Comparison of ENCODE assay signal across 18 cellular contexts in genomic region chr11:20033806-20034205, GRCh38.
"Had no signal": no experiment of that assay in that cellular context is flagged by ENCODE, and none has a peak within 500 bp of the region (broad histone marks: within the 10 kb centered on the region; RNA-seq: fewer than 3 reads in every experiment).

No MANE protein-coding gene starts in this region.

- H3K9me3 Mint-ChIP-seq: brain; dendritic cell treated with granulocyte-macrophage colony-stimulating factor and Interleukin-4, amounts not matched to agents 40 ng/mL and 50 ng/mL, for 4 days; effector memory CD8-positive, alpha-beta T cell; naive thymus-derived CD4-positive, alpha-beta T cell; stimulated activated memory B cell treated with anti-CD40 and anti-IgM and Interleukin-4, amounts not matched to agents 10 μg/mL and 1 μg/mL and 100 μg/mL, for 72 hours had no signal

- H3K4me1 Mint-ChIP-seq: naive thymus-derived CD4-positive, alpha-beta T cell; stimulated activated memory B cell treated with anti-CD40 and anti-IgM and Interleukin-4, amounts not matched to agents 10 μg/mL and 1 μg/mL and 100 μg/mL, for 72 hours had no signal

- H3K4me3 ChIP-seq: heart right ventricle, lung, thyroid gland had no signal

- H3K79me2 ChIP-seq: parathyroid adenoma had no signal

- H3K9ac ChIP-seq: parathyroid adenoma had no signal

- H3K27ac ChIP-seq: parathyroid adenoma, thyroid gland had no signal

- ATAC-seq: activated CD8-positive, alpha-beta T cell treated with anti-CD3 and anti-CD28 coated beads, Interleukin-2, amount 10 ng/mL, durations not matched to agents 7 days and 5 days; effector memory CD8-positive, alpha-beta T cell; naive thymus-derived CD4-positive, alpha-beta T cell; stimulated activated memory B cell treated with anti-CD40 and anti-IgM and Interleukin-4, amounts not matched to agents 10 μg/mL and 1 μg/mL and 100 μg/mL, for 72 hours had no signal

- DNase-seq: activated CD4-positive, alpha-beta T cell treated with anti-CD3 and anti-CD28 coated beads for 4 hours; activated CD8-positive, alpha-beta memory T cell treated with anti-CD3 and anti-CD28 coated beads, Interleukin-2, amount 50 U/mL, for 4 hours; activated CD8-positive, alpha-beta T cell treated with anti-CD3 and anti-CD28 coated beads, Interleukin-2, amount 10 ng/mL, durations not matched to agents 7 days and 5 days; activated gamma-delta T cell; activated T-cell treated with anti-CD3 and anti-CD28 coated beads, Interleukin-2, amount 50 U/mL, for 48 hours; amniotic stem cell; cerebellar nuclear complex; effector memory CD8-positive, alpha-beta T cell; heart right ventricle; naive thymus-derived CD4-positive, alpha-beta T cell; stimulated activated CD4-positive, alpha-beta T cell treated with anti-CD3 and anti-CD28 coated beads, Interleukin-2, amount 100 ng/mL, for 48 hours; thyroid gland had no signal

- H3K27ac Mint-ChIP-seq: activated CD8-positive, alpha-beta T cell treated with anti-CD3 and anti-CD28 coated beads, Interleukin-2, amount 10 ng/mL, durations not matched to agents 7 days and 5 days; activated naive CD8-positive, alpha-beta T cell; dendritic cell treated with granulocyte-macrophage colony-stimulating factor and Interleukin-4, amounts not matched to agents 40 ng/mL and 50 ng/mL, for 4 days; effector memory CD8-positive, alpha-beta T cell; naive thymus-derived CD4-positive, alpha-beta T cell; stimulated activated memory B cell treated with anti-CD40 and anti-IgM and Interleukin-4, amounts not matched to agents 10 μg/mL and 1 μg/mL and 100 μg/mL, for 72 hours had no signal

- H3K27me3 ChIP-seq: heart right ventricle, thyroid gland had no signal

- H3K36me3 ChIP-seq: thyroid gland had no signal

- H3K36me3 Mint-ChIP-seq: activated naive CD8-positive, alpha-beta T cell; naive thymus-derived CD4-positive, alpha-beta T cell; stimulated activated memory B cell treated with anti-CD40 and anti-IgM and Interleukin-4, amounts not matched to agents 10 μg/mL and 1 μg/mL and 100 μg/mL, for 72 hours had no signal

- H3K9me3 ChIP-seq: heart right ventricle, thyroid gland had no signal

- H2AFZ ChIP-seq: parathyroid adenoma had no signal

- H3K27me3 Mint-ChIP-seq: activated naive CD8-positive, alpha-beta T cell had no signal

- H3K4me3 Mint-ChIP-seq: activated CD8-positive, alpha-beta T cell treated with anti-CD3 and anti-CD28 coated beads, Interleukin-2, amount 10 ng/mL, durations not matched to agents 7 days and 5 days; activated naive CD8-positive, alpha-beta T cell; brain; dendritic cell treated with granulocyte-macrophage colony-stimulating factor and Interleukin-4, amounts not matched to agents 40 ng/mL and 50 ng/mL, for 4 days; effector memory CD8-positive, alpha-beta T cell; naive thymus-derived CD4-positive, alpha-beta T cell; stimulated activated memory B cell treated with anti-CD40 and anti-IgM and Interleukin-4, amounts not matched to agents 10 μg/mL and 1 μg/mL and 100 μg/mL, for 72 hours had no signal
